Comparison of ENCODE assay signal across 14 cellular contexts in the genomic region with DNA sequence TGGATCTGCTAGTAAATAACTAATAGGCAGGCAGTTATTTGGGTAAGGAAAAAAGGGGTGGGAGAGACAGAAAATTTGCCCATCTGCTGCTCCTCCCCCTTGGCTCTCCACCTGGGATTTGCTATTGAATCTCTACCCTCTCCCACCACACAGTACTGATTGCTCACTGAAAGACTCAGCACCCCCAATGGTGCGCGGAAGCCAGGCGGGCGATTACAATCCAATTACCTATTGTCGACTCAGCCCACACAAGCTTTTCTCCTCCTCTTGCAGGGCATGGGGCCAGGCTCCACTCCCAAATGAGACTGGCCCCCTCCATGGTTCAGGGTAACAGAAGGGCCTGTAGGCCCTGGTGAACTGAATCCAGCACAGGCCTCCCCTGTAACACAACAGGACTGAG. TPM values are rescaled to one million over a fixed set of nuclear protein-coding genes. Genes with fewer than 3 reads are reported as not detected.
A peak's percentile ranks its signal among the peaks of the same experiment; 100 is the strongest.
DNase-seq lines count a peak whose midpoint lies in the region; ATAC-seq and TF ChIP-seq lines count a peak whose summit lies in the region.
"Had no signal": no experiment of that assay in that cellular context is flagged by ENCODE, and none has a peak within 500 bp of the region (broad histone marks: within the 10 kb centered on the region; RNA-seq: fewer than 3 reads in every experiment).

No MANE protein-coding gene starts in this region.

- no peak overlapping the region for H2BK12ac ChIP-seq in H9 (ENCODE audit: insufficient read length, low read depth, low read length)

- no peak overlapping the region for H3K23ac ChIP-seq in H9 (ENCODE audit: insufficient read length, low read depth, low read length)

- no CpG with 5 or more reads among the region's 5 CpGs for WGBS in H9 (ENCODE audit: extremely low coverage, insufficient read length, low lambda C conversion rate)

- H3K56ac ChIP-seq in H9 (ENCODE audit: insufficient read length, low read depth, low read length): no peak overlapping the region

- no peak overlapping the region for H2BK20ac ChIP-seq in H9 (ENCODE audit: low read depth, low read length, poor library complexity, severe bottlenecking)

- H3K4ac ChIP-seq in H9 (ENCODE audit: low read depth, low read length): no peak overlapping the region

- H4K5ac ChIP-seq in H9 (ENCODE audit: insufficient read length, low read depth, low read length): no peak overlapping the region

- peaks cover 31 to 35% of the 10 kb centered on the region in 2 experiments for H3K4me1 Mint-ChIP-seq in H9
- H3K4me1 Mint-ChIP-seq in neural progenitor cell: peaks cover 57% of the 10 kb centered on the region
- H3K4me1 Mint-ChIP-seq in Calu3 (ENCODE audit: low read depth, unreplicated experiment): peaks cover 15% of the 10 kb centered on the region

- H2BK120ac ChIP-seq in H9 (ENCODE audit: low read depth, low read length, poor library complexity, severe bottlenecking): no peak overlapping the region

- peak overlapping the region in 2 of 3 experiments; percentile 39 to 74; a peak in 3 of 7 replicates for H3K27ac Mint-ChIP-seq in H9
- peak overlapping the region; percentile 62 for H3K27ac Mint-ChIP-seq in neural progenitor cell
- no peak overlapping the region for H3K27ac Mint-ChIP-seq in Calu3 (ENCODE audit: unreplicated experiment)
- H3K27ac Mint-ChIP-seq: T-helper 17 cell had no signal

- H3K9ac ChIP-seq in H9 (ENCODE audit: extremely low read depth, insufficient read length, low read length): no peak overlapping the region
- no peak overlapping the region for H3K9ac ChIP-seq in neural progenitor cell

- ATAC-seq in GM18909 (IDR thresholded peaks at IDR 0.05; ENCODE audit: poor library complexity, unreplicated experiment): no peak
- ATAC-seq: pancreas, T-helper 17 cell had no signal

- TF ChIP-seq CTCF in H9 (conservative IDR thresholded peaks at IDR 0.05) (no peak), RWPE1 (conservative IDR thresholded peaks at IDR 0.05; ENCODE audit: low read depth) (no peak), neural progenitor cell (IDR thresholded peaks at IDR 0.05) (no peak), Calu3 (IDR thresholded peaks at IDR 0.05; ENCODE audit: unreplicated experiment) (no peak)

- H3K4me3 Mint-ChIP-seq in H9: 0 out of 5 replicates have a peak overlapping the region, but pooled peaks of 1 of the 2 experiments have one; percentile 90
- peak overlapping the region; percentile 97 for H3K4me3 Mint-ChIP-seq in neural progenitor cell
- H3K4me3 Mint-ChIP-seq in Calu3 (ENCODE audit: low read depth, unreplicated experiment): no peak overlapping the region
- H3K4me3 Mint-ChIP-seq: T-helper 17 cell had no signal

- H3K36me3 ChIP-seq in neural progenitor cell: peaks cover 15% of the 10 kb centered on the region

- no peak overlapping the region for H3T11ph ChIP-seq in H9 (ENCODE audit: low read length)

- H4K8ac ChIP-seq in H9 (replicated peaks; ENCODE audit: insufficient read length, low read depth, low read length): no peak overlapping the region

- peaks cover 68% of the 10 kb centered on the region for H3F3A ChIP-seq in neural progenitor cell (ENCODE audit: low read depth)

- peaks cover 4% of the 10 kb centered on the region; the same call in 1 of the 2 replicates for H3K79me2 ChIP-seq in H9 (ENCODE audit: insufficient read depth, low read length)
- H3K79me2 ChIP-seq in neural progenitor cell (ENCODE audit: low read depth): peaks cover 40% of the 10 kb centered on the region

- no peaks in the 10 kb centered on the region; the same call in 1 of the 2 replicates for H3K4me1 ChIP-seq in H9 (ENCODE audit: insufficient read depth, low read length)
- H3K4me1 ChIP-seq in neural progenitor cell: peaks cover 49% of the 10 kb centered on the region

- intact Hi-C loops in Calu3 (cut with micrococcal nuclease; ENCODE audit: unreplicated experiment): no loop called here

- H2AFZ ChIP-seq in H9 (ENCODE audit: low read length) (no peak overlapping the region), neural progenitor cell (replicated peaks) (no peak overlapping the region)

- peaks cover 33 to 72% (median 63%) of the 10 kb centered on the region in 3 experiments for H3K36me3 Mint-ChIP-seq in H9 (ENCODE audit: insufficient read depth in 1 of 3, low read depth in 3 of 3)
- peaks cover 40% of the 10 kb centered on the region for H3K36me3 Mint-ChIP-seq in neural progenitor cell
- H3K36me3 Mint-ChIP-seq in Calu3 (ENCODE audit: insufficient read depth, unreplicated experiment): peaks cover 49% of the 10 kb centered on the region

- no peak overlapping the region for H2AK5ac ChIP-seq in H9 (ENCODE audit: insufficient read length, low read length)

- H3K4me3 ChIP-seq in neural progenitor cell: peak overlapping the region; percentile 21
- H3K4me3 ChIP-seq: pancreas, suprapubic skin had no signal

- H2BK15ac ChIP-seq in H9 (ENCODE audit: low read depth, low read length): no peak overlapping the region

- H3K27me3 Mint-ChIP-seq in H9 (ENCODE audit: low read depth) (no peaks in the 10 kb centered on the region; the same call in 1 of the 2 replicates), neural progenitor cell (ENCODE audit: insufficient read depth, low read depth) (peaks cover 2% of the 10 kb centered on the region), Calu3 (ENCODE audit: unreplicated experiment) (no peaks in the 10 kb centered on the region)
- H3K27me3 Mint-ChIP-seq: CD4-positive, alpha-beta T cell; T-helper 17 cell had no signal

- H3K79me1 ChIP-seq in H9 (ENCODE audit: insufficient read depth, low read depth, low read length, poor library complexity, severe bottlenecking): no peaks in the 10 kb centered on the region

- H3K9me3 ChIP-seq in H9 (ENCODE audit: control insufficient read depth, low read depth, low read length) (no peaks in the 10 kb centered on the region), neural progenitor cell (ENCODE audit: low read depth) (no peaks in the 10 kb centered on the region)
- H3K9me3 ChIP-seq: pancreas, suprapubic skin had no signal

- no peaks in the 10 kb centered on the region for H3K9me3 Mint-ChIP-seq in H9
- no peaks in the 10 kb centered on the region for H3K9me3 Mint-ChIP-seq in neural progenitor cell
- no peaks in the 10 kb centered on the region for H3K9me3 Mint-ChIP-seq in Calu3 (ENCODE audit: low read depth, unreplicated experiment)
- H3K9me3 Mint-ChIP-seq: CD4-positive, alpha-beta T cell had no signal

- H2BK5ac ChIP-seq in H9 (ENCODE audit: insufficient read length, low read length): no peak overlapping the region

- H4K20me1 ChIP-seq in H9 (ENCODE audit: control insufficient read depth, insufficient read depth, insufficient read length): no peaks in the 10 kb centered on the region
- H4K20me1 ChIP-seq in neural progenitor cell (ENCODE audit: low read depth): peaks cover 67% of the 10 kb centered on the region

- no TSS peak for BruUV-seq in Calu3 (replicated peaks; lab: Mats Ljungman, UMichigan)

- no peak overlapping the region for H4K91ac ChIP-seq in H9 (ENCODE audit: insufficient read length, low read depth, low read length)

- H3K27ac ChIP-seq in H9 (ENCODE audit: insufficient read length, low read depth, low read length) (no peak overlapping the region), RWPE1 (peak overlapping the region; percentile 98), neural progenitor cell (peak overlapping the region; percentile 78)
- H3K27ac ChIP-seq: pancreas, suprapubic skin had no signal

- no peaks in the 10 kb centered on the region for H3K27me3 ChIP-seq in H9 (ENCODE audit: insufficient read depth, low read length)
- H3K27me3 ChIP-seq in neural progenitor cell: no peaks in the 10 kb centered on the region
- H3K27me3 ChIP-seq: pancreas, suprapubic skin had no signal

- no peak overlapping the region for H3K14ac ChIP-seq in H9 (ENCODE audit: insufficient read depth, low read length)

- POLR2A ChIA-PET in RWPE1 (lab: Yijun Ruan, JAX; ENCODE audit: low non-redundant PET): no interaction called here

- no peak overlapping the region for H3K18ac ChIP-seq in H9 (ENCODE audit: insufficient read length, low read depth, low read length)

- H3K23me2 ChIP-seq in H9 (ENCODE audit: insufficient read length, low read depth, low read length, poor library complexity, severe bottlenecking): peaks cover 10% of the 10 kb centered on the region

- CTCF ChIA-PET in RWPE1 (lab: Yijun Ruan, JAX) (interaction anchor here (0.6 to 1.5 kb wide), 2 partner anchors 10 to 244 kb away, joined by 4 to 5 read pairs; no protein-coding TSS in a partner anchor), Calu3 (lab: Charles Lee) (no interaction called here)

- H3K4me2 ChIP-seq in H9 (ENCODE audit: insufficient read depth, insufficient read length, low read length): no peak overlapping the region
- H3K4me2 ChIP-seq in neural progenitor cell: peak overlapping the region; percentile 71

- DNase-seq in H9 (no peak), NCI-H1694 treated with DMSO at 0.1 percent for 48 hours (lab: John Stamatoyannopoulos, UW) (peak; percentile 90), RWPE1 (ENCODE audit: low spot score) (no peak), neural progenitor cell (ENCODE audit: low spot score) (peak; percentile 81), Calu3 (no peak), NCI-H526 treated with DMSO at 0.1 percent for 48 hours (lab: John Stamatoyannopoulos, UW) (no peak), C1 segment of cervical spinal cord (lab: John Stamatoyannopoulos, UW) (no peak)
- DNase-seq: T-helper 17 cell had no signal

RNA-seq across cellular contexts. Expression of gene HMGN2, which starts 2.7 kb away (rescaled TPM):
- total RNA-seq in H9 (2021) (622 and 626 TPM in 2 replicates), neural progenitor cell (ENCODE audit: low replicate concordance) (831 and 964 TPM in 2 replicates), Calu3 (2022) (269 and 290 TPM in 2 replicates)

RNA-seq across cellular contexts. Expression of gene DHDDS, which starts 37.4 kb away (rescaled TPM):
- total RNA-seq in H9 (2021): 49.8 and 61.2 TPM in 2 replicates
- total RNA-seq in neural progenitor cell (ENCODE audit: low replicate concordance): 30.5 and 43.0 TPM in 2 replicates
- 32.8 and 42.8 TPM in 2 replicates for total RNA-seq in Calu3 (2022)

RNA-seq across cellular contexts. Expression of gene LIN28A, which starts 58.9 kb away (rescaled TPM):
- 1,267 and 1,289 TPM in 2 replicates for total RNA-seq in H9 (2021)
- total RNA-seq in neural progenitor cell (ENCODE audit: low replicate concordance): 1,311 and 1,384 TPM in 2 replicates
- not detected in 2 replicates for total RNA-seq in Calu3 (2022)
- total RNA-seq: CD4-positive, alpha-beta T cell; HT1080; lung microvascular endothelial cell; suprapubic skin; T-helper 17 cell had no signal

Comparison
In these comparisons a context has a peak if more than half of its experiments do, and no peak if none do; other contexts are left out.
1. DNase-seq: peak in NCI-H1694 treated with DMSO at 0.1 percent for 48 hours (single experiment) and neural progenitor cell (single experiment); none in H9 (single experiment), RWPE1 (single experiment), Calu3 (single experiment), NCI-H526 treated with DMSO at 0.1 percent for 48 hours (single experiment) and C1 segment of cervical spinal cord (0 of 14).
2. RNA of gene LIN28A, which starts 58.9 kb away (total RNA-seq): 1,311 to 1,384 TPM in neural progenitor cell and 1,267 to 1,289 TPM in H9; not detected in Calu3; every median in the first group is over 1,000 times any median in the second.